Comparison of ENCODE assay signal across 2 cellular contexts in genomic region chr3:12770816-12771215, GRCh38. TPM values are rescaled to one million over a fixed set of nuclear protein-coding genes. Genes with fewer than 3 reads are reported as not detected.
"Had no signal": no experiment of that assay in that cellular context is flagged by ENCODE, and none has a peak within 500 bp of the region (broad histone marks: within the 10 kb centered on the region; RNA-seq: fewer than 3 reads in every experiment).

No MANE protein-coding gene starts in this region.

RNA-seq across cellular contexts. Expression of gene TMEM40, which starts 11.8 kb away (rescaled TPM):
- total RNA-seq: G401, GM12878 had no signal
